ENCODE assay signal across 28 cellular contexts in the genomic region with DNA sequence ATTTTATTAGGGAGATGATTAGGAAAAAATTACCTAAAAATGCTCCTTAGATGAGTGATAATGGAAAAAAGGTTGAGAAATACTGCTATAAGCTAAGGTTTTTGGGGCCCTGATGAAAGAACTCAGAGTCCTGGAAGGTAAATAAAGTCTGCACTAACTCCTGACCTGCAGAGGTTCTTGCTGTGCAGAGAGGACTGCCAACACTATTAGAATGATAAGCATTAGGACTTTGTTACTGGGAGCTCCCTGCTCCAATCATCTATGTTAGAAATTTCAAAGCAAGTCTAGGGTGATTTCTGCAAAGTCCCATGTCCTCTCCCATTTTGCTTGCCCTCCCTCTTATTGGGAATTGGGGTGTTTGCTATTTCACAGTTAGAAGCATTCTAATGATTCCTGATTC.
"Had no signal": no experiment of that assay in that cellular context is flagged by ENCODE, and none has a peak within 500 bp of the region (broad histone marks: within the 10 kb centered on the region; RNA-seq: fewer than 3 reads in every experiment).

No MANE protein-coding gene starts in this region.

- H3K27me3 ChIP-seq: ascending aorta, breast epithelium, cardiac muscle cell, colonic mucosa had no signal

- H3K4me3 ChIP-seq: ascending aorta, breast epithelium, cardiac muscle cell, colonic mucosa had no signal

- H3K4me1 ChIP-seq: ascending aorta, breast epithelium, colonic mucosa had no signal

- H3K36me3 ChIP-seq: ascending aorta, breast epithelium, cardiac muscle cell, colonic mucosa had no signal

- H3K36me3 Mint-ChIP-seq: activated CD4-positive, alpha-beta memory T cell treated with anti-CD3 and anti-CD28 coated beads for 36 hours; activated CD8-positive, alpha-beta memory T cell treated with anti-CD3 and anti-CD28 coated beads, Interleukin-2, amount 10 ng/mL, durations not matched to agents 7 days and 5 days; activated naive CD4-positive, alpha-beta T cell treated with anti-CD3 and anti-CD28 coated beads, Interleukin-2, amount 10 ng/mL, durations not matched to agents 7 days and 5 days; activated naive CD4-positive, alpha-beta T cell treated with anti-CD3 and anti-CD28 coated beads, Interleukin-2, amount 50 U/mL, for 72 hours; activated naive CD8-positive, alpha-beta T cell treated with anti-CD3 and anti-CD28 coated beads, Interleukin-2, amount 10 ng/mL, durations not matched to agents 7 days and 5 days had no signal

- H3K27ac ChIP-seq: ascending aorta, breast epithelium, cardiac muscle cell, colonic mucosa had no signal

- H3K9me3 Mint-ChIP-seq: activated CD4-positive, alpha-beta memory T cell treated with anti-CD3 and anti-CD28 coated beads for 36 hours; activated CD4-positive, alpha-beta T cell treated with anti-CD3 and anti-CD28 coated beads, Interleukin-2, amount 10 ng/mL, durations not matched to agents 24 days and 14 days; activated naive CD4-positive, alpha-beta T cell treated with anti-CD3 and anti-CD28 coated beads, Interleukin-2, amount 10 ng/mL, durations not matched to agents 7 days and 5 days; activated naive CD4-positive, alpha-beta T cell treated with anti-CD3 and anti-CD28 coated beads, Interleukin-2, amount 50 U/mL, for 72 hours; activated naive CD8-positive, alpha-beta T cell treated with anti-CD3 and anti-CD28 coated beads, Interleukin-2, amount 10 ng/mL, durations not matched to agents 7 days and 5 days; activated T-cell treated with anti-CD3 and anti-CD28 coated beads, Interleukin-2, amount 50 U/mL, for 72 hours; endodermal cell had no signal

- H3K27ac Mint-ChIP-seq: activated CD4-positive, alpha-beta memory T cell treated with anti-CD3 and anti-CD28 coated beads for 36 hours; activated CD4-positive, alpha-beta T cell treated with anti-CD3 and anti-CD28 coated beads for 36 hours; activated CD4-positive, alpha-beta T cell treated with anti-CD3 and anti-CD28 coated beads, Interleukin-2, amount 10 ng/mL, durations not matched to agents 24 days and 14 days; activated CD8-positive, alpha-beta memory T cell treated with anti-CD3 and anti-CD28 coated beads, Interleukin-2, amount 10 ng/mL, durations not matched to agents 7 days and 5 days; activated CD8-positive, alpha-beta T cell treated with anti-CD3 and anti-CD28 coated beads, Interleukin-2, amount 10 ng/mL, durations not matched to agents 7 days and 5 days; activated naive CD4-positive, alpha-beta T cell treated with anti-CD3 and anti-CD28 coated beads, Interleukin-2, amount 10 ng/mL, durations not matched to agents 7 days and 5 days; activated naive CD4-positive, alpha-beta T cell treated with anti-CD3 and anti-CD28 coated beads, Interleukin-2, amount 50 U/mL, for 72 hours; activated naive CD8-positive, alpha-beta T cell treated with anti-CD3 and anti-CD28 coated beads, Interleukin-2, amount 10 ng/mL, durations not matched to agents 7 days and 5 days; activated T-cell treated with anti-CD3 and anti-CD28 coated beads, Interleukin-2, amount 50 U/mL, for 72 hours; endodermal cell had no signal

- H3K4me3 Mint-ChIP-seq: activated CD4-positive, alpha-beta memory T cell treated with anti-CD3 and anti-CD28 coated beads for 36 hours; activated CD4-positive, alpha-beta T cell treated with anti-CD3 and anti-CD28 coated beads for 36 hours; activated CD4-positive, alpha-beta T cell treated with anti-CD3 and anti-CD28 coated beads, Interleukin-2, amount 10 ng/mL, durations not matched to agents 24 days and 14 days; activated CD8-positive, alpha-beta memory T cell treated with anti-CD3 and anti-CD28 coated beads, Interleukin-2, amount 10 ng/mL, durations not matched to agents 7 days and 5 days; activated CD8-positive, alpha-beta T cell treated with anti-CD3 and anti-CD28 coated beads, Interleukin-2, amount 10 ng/mL, durations not matched to agents 7 days and 5 days; activated naive CD4-positive, alpha-beta T cell treated with anti-CD3 and anti-CD28 coated beads, Interleukin-2, amount 10 ng/mL, durations not matched to agents 7 days and 5 days; activated naive CD8-positive, alpha-beta T cell treated with anti-CD3 and anti-CD28 coated beads, Interleukin-2, amount 10 ng/mL, durations not matched to agents 7 days and 5 days; activated T-cell treated with anti-CD3 and anti-CD28 coated beads, Interleukin-2, amount 50 U/mL, for 72 hours; endodermal cell had no signal

- ATAC-seq: activated CD4-positive, alpha-beta T cell treated with anti-CD3 and anti-CD28 coated beads for 36 hours; activated CD8-positive, alpha-beta memory T cell treated with anti-CD3 and anti-CD28 coated beads, Interleukin-2, amount 10 ng/mL, durations not matched to agents 7 days and 5 days; activated CD8-positive, alpha-beta T cell treated with anti-CD3 and anti-CD28 coated beads, Interleukin-2, amount 10 ng/mL, durations not matched to agents 7 days and 5 days; activated naive CD4-positive, alpha-beta T cell treated with anti-CD3 and anti-CD28 coated beads, Interleukin-2, amount 50 U/mL, for 72 hours; activated T-cell treated with anti-CD3 and anti-CD28 coated beads, Interleukin-2, amount 50 U/mL, for 72 hours; esophagus mucosa had no signal

- DNase-seq: activated CD4-positive, alpha-beta memory T cell treated with anti-CD3 and anti-CD28 coated beads for 36 hours; activated CD4-positive, alpha-beta T cell treated with anti-CD3 and anti-CD28 coated beads for 36 hours; activated CD4-positive, alpha-beta T cell treated with anti-CD3 and anti-CD28 coated beads, Interleukin-2, amount 10 ng/mL, durations not matched to agents 24 days and 14 days; activated CD4-positive, CD25-positive, alpha-beta regulatory T cell; activated CD4-positive, CD25-positive, alpha-beta regulatory T cell treated with anti-CD3 and anti-CD28 coated beads, Interleukin-2, amount 50 U/mL, for 72 hours; activated CD8-positive, alpha-beta memory T cell treated with anti-CD3 and anti-CD28 coated beads, Interleukin-2, amount 10 ng/mL, durations not matched to agents 7 days and 5 days; activated CD8-positive, alpha-beta memory T cell treated with anti-CD3 and anti-CD28 coated beads, Interleukin-2, amount 50 U/mL, for 4 hours; activated CD8-positive, alpha-beta T cell treated with anti-CD3 and anti-CD28 coated beads, Interleukin-2, amount 10 ng/mL, durations not matched to agents 7 days and 5 days; activated gamma-delta T cell; activated naive CD4-positive, alpha-beta T cell; activated naive CD4-positive, alpha-beta T cell treated with anti-CD3 and anti-CD28 coated beads, Interleukin-2, amount 10 ng/mL, durations not matched to agents 7 days and 5 days; activated naive CD8-positive, alpha-beta T cell treated with anti-CD3 and anti-CD28 coated beads, Interleukin-2, amount 10 ng/mL, durations not matched to agents 7 days and 5 days; activated T-cell treated with anti-CD3 and anti-CD28 coated beads, Interleukin-2, amount 50 U/mL, for 1 hour; activated T-cell treated with anti-CD3 and anti-CD28 coated beads, Interleukin-2, amount 50 U/mL, for 72 hours; central memory CD4-positive, alpha-beta T cell; cerebellar nuclear complex; colonic mucosa; effector memory CD4-positive, alpha-beta T cell; endodermal cell; foreskin fibroblast; head of caudate nucleus; T-helper 2 cell had no signal

- H3K9me3 ChIP-seq: ascending aorta, breast epithelium, colonic mucosa had no signal

- FAIRE-seq: frontal cortex had no signal

- H3K4me1 Mint-ChIP-seq: activated CD4-positive, alpha-beta T cell treated with anti-CD3 and anti-CD28 coated beads for 36 hours; activated CD4-positive, alpha-beta T cell treated with anti-CD3 and anti-CD28 coated beads, Interleukin-2, amount 10 ng/mL, durations not matched to agents 24 days and 14 days; activated CD8-positive, alpha-beta memory T cell treated with anti-CD3 and anti-CD28 coated beads, Interleukin-2, amount 10 ng/mL, durations not matched to agents 7 days and 5 days; activated naive CD4-positive, alpha-beta T cell treated with anti-CD3 and anti-CD28 coated beads, Interleukin-2, amount 10 ng/mL, durations not matched to agents 7 days and 5 days; activated naive CD8-positive, alpha-beta T cell treated with anti-CD3 and anti-CD28 coated beads, Interleukin-2, amount 10 ng/mL, durations not matched to agents 7 days and 5 days had no signal
